Comparison of ENCODE assay signal across 18 cellular contexts in genomic region chr13:24506698-24507335, GRCh38. TPM values are rescaled to one million over a fixed set of nuclear protein-coding genes. Genes with fewer than 3 reads are reported as not detected.
DNase-seq lines count a peak whose midpoint lies in the region; ATAC-seq, FAIRE-seq and TF ChIP-seq lines count a peak whose summit lies in the region.
"Had no signal": no experiment of that assay in that cellular context is flagged by ENCODE, and none has a peak within 500 bp of the region (broad histone marks: within the 10 kb centered on the region; RNA-seq: fewer than 3 reads in every experiment).

No MANE protein-coding gene starts in this region.

- H3K36me3 ChIP-seq in HepG2 (replicated peaks in 1 of 2; ENCODE audit: control insufficient read depth in 1 of 2, insufficient read depth in 2 of 2, low read length in 2 of 2) (peaks cover 5 to 17% of the 10 kb centered on the region in 2 experiments; a peak in 4 of 5 replicates), right lobe of liver (peaks cover 0 to 3% (median 0%) of the 10 kb centered on the region in 4 donors), kidney (ENCODE audit: control insufficient read depth in 1 of 2, insufficient read depth in 2 of 2, low read length in 2 of 2) (peaks cover 0 to 2% of the 10 kb centered on the region in 2 donors)

- TF ChIP-seq EP300 in HepG2 (IDR thresholded peaks at IDR 0.05; ENCODE audit: low read depth in 2 of 2, low read length in 2 of 2) (no peak), HepG2 (CRISPR knock-in tag; IDR thresholded peaks at IDR 0.05; ENCODE audit: borderline replicate concordance) (no peak)

- H3K4me3 Mint-ChIP-seq in stimulated activated effector memory CD8-positive, alpha-beta T cell treated with anti-CD3 and anti-CD28 coated beads, Interleukin-12 subunit alpha, Interleukin-12 subunit beta, amount 100 ng/mL, for 72 hours, result no peak overlapping the region
- H3K4me3 Mint-ChIP-seq: CD8-positive, alpha-beta memory T cell; HFFc6 had no signal

- DNase-seq in HepG2 (ENCODE audit: low spot score) (no peak), right lobe of liver (no peak), kidney (peak; percentile 70), DMS 273 treated with DMSO at 0.1 percent for 48 hours (lab: John Stamatoyannopoulos, UW) (no peak), GM12891 (ENCODE audit: insufficient read length, low spot score) (no peak)
- no peak for DNase-seq in stimulated activated effector memory CD8-positive, alpha-beta T cell treated with anti-CD3 and anti-CD28 coated beads, Interleukin-12 subunit alpha, Interleukin-12 subunit beta, amount 100 ng/mL, for 72 hours (ENCODE audit: low spot score in 2 of 2)
- DNase-seq: 8988T; CD8-positive, alpha-beta memory T cell; COR-L47; GDM1; GM23248; HFFc6; IMR-90; KBM-7 had no signal

- POLR2A ChIA-PET in HepG2 (lab: Yijun Ruan, JAX), result no interaction called here

- H3K9me3 ChIP-seq in HepG2 (ENCODE audit: low read length) (no peaks in the 10 kb centered on the region), right lobe of liver (no peaks in the 10 kb centered on the region), kidney (ENCODE audit: control insufficient read depth in 1 of 2, low read length in 2 of 2) (no peaks in the 10 kb centered on the region)

- H2AFZ ChIP-seq in HepG2 (ENCODE audit: low read length), result no peak overlapping the region
- H2AFZ ChIP-seq: GM23248 had no signal

- peaks cover 63% of the 10 kb centered on the region for H3K79me2 ChIP-seq in HepG2 (ENCODE audit: insufficient read depth, low read length)

- no peak for FAIRE-seq in HepG2 (lab: Jason Lieb, UNC)
- no peak for FAIRE-seq in kidney (lab: Jason Lieb, UNC)
- FAIRE-seq in GM12891 (lab: Jason Lieb, UNC), result no peak
- FAIRE-seq: H54 had no signal

- H3K36me3 Mint-ChIP-seq in stimulated activated effector memory CD8-positive, alpha-beta T cell treated with anti-CD3 and anti-CD28 coated beads, Interleukin-12 subunit alpha, Interleukin-12 subunit beta, amount 100 ng/mL, for 72 hours, result peaks cover 51% of the 10 kb centered on the region

- H3K27ac ChIP-seq in HepG2 (ENCODE audit: extremely low read length, insufficient read depth, low read length) (no peak overlapping the region), right lobe of liver (no peak overlapping the region), kidney (ENCODE audit: low read depth in 2 of 2, low read length in 2 of 2) (no peak overlapping the region)
- H3K27ac ChIP-seq: BLaER1, GM23248 had no signal

- no TSS peak for BruUV-seq in HepG2 (replicated peaks; lab: Mats Ljungman, UMichigan)

- ATAC-seq in HepG2 (no peak; the same call in 2 of the 3 replicates), right lobe of liver (no peak), GM21723 (IDR thresholded peaks at IDR 0.05; ENCODE audit: unreplicated experiment) (no peak)
- no peak for ATAC-seq in stimulated activated effector memory CD8-positive, alpha-beta T cell treated with anti-CD3 and anti-CD28 coated beads, Interleukin-12 subunit alpha, Interleukin-12 subunit beta, amount 100 ng/mL, for 72 hours
- ATAC-seq: HCT116 had no signal

- H3K9me3 Mint-ChIP-seq in stimulated activated effector memory CD8-positive, alpha-beta T cell treated with anti-CD3 and anti-CD28 coated beads, Interleukin-12 subunit alpha, Interleukin-12 subunit beta, amount 100 ng/mL, for 72 hours, result no peaks in the 10 kb centered on the region
- H3K9me3 Mint-ChIP-seq: CD8-positive, alpha-beta memory T cell; HFFc6 had no signal

- CTCF ChIA-PET in HepG2 (lab: Yijun Ruan, JAX; ENCODE audit: low intra/inter-chr PET ratio, low total read pairs), result no interaction called here

- in situ Hi-C loops in HepG2 (cut with HindIII; ENCODE audit: extremely low pct_ligation_motif_present, low pct_unique_long_range_greater_than_20kb), result no loop called here

- intact Hi-C loops in HepG2 (cut with micrococcal nuclease; ENCODE audit: unreplicated experiment), result no loop called here
- intact Hi-C loops in right lobe of liver (cut with DNase I), result no loop called here
- intact Hi-C loops in kidney (cut with DNase I), result no loop called here

- H3K9ac ChIP-seq in HepG2 (ENCODE audit: insufficient read depth, low read depth, low read length) (no peak overlapping the region), kidney (ENCODE audit: low read length in 2 of 2) (no peak overlapping the region)
- H3K9ac ChIP-seq: BLaER1, GM23248 had no signal

- no peak overlapping the region for H3K4me2 ChIP-seq in HepG2 (ENCODE audit: low read depth, low read length)
- H3K4me2 ChIP-seq: BLaER1 had no signal

- peaks cover 36% of the 10 kb centered on the region for H3K4me1 Mint-ChIP-seq in stimulated activated effector memory CD8-positive, alpha-beta T cell treated with anti-CD3 and anti-CD28 coated beads, Interleukin-12 subunit alpha, Interleukin-12 subunit beta, amount 100 ng/mL, for 72 hours

- H4K20me1 ChIP-seq in HepG2 (ENCODE audit: insufficient read depth, low read length), result 0 out of 2 replicates have a peak, but pooled peaks cover 6% of the 10 kb centered on the region

- TF ChIP-seq POLR2A in HepG2 (IDR thresholded peaks at IDR 0.05; ENCODE audit: insufficient read depth in 1 of 2, low read depth in 2 of 2, low read length in 2 of 2) (no peak), right lobe of liver (IDR thresholded peaks at IDR 0.05) (no peak), GM12891 (IDR thresholded peaks at IDR 0.05; ENCODE audit: low read depth, low read length) (no peak)

- 97% methylated on average over 14 of the region's 50 CpGs for WGBS in HepG2 (ENCODE audit: low lambda C conversion rate)
- no CpG with 5 or more reads among the region's 50 CpGs for WGBS in right lobe of liver (ENCODE audit: insufficient coverage, low coverage, low lambda C conversion rate, missing lambda C conversion rate)

- H3K4me1 ChIP-seq in HepG2 (ENCODE audit: insufficient read depth, low read length) (peaks cover 36% of the 10 kb centered on the region), right lobe of liver (peaks cover 0 to 31% (median 1%) of the 10 kb centered on the region in 4 donors), kidney (ENCODE audit: control insufficient read depth in 1 of 2, insufficient read depth in 1 of 2, low read depth in 1 of 2, low read length in 2 of 2) (peaks cover 5% of the 10 kb centered on the region in 2 donors)

- no peak for TF ChIP-seq RAD21 in HepG2 (CRISPR knock-in tag; IDR thresholded peaks at IDR 0.05)

- TF ChIP-seq CTCF in HepG2 (CRISPR knock-in tag; IDR thresholded peaks at IDR 0.05), result no peak
- TF ChIP-seq CTCF in right lobe of liver (IDR thresholded peaks at IDR 0.05), result no peak
- no peak for TF ChIP-seq CTCF in kidney (IDR thresholded peaks at IDR 0.05; ENCODE audit: borderline replicate concordance, extremely low read depth, insufficient read depth)

- H3K27me3 ChIP-seq in HepG2 (ENCODE audit: control insufficient read depth in 1 of 2, insufficient read depth in 2 of 2, low read length in 2 of 2) (no peaks in the 10 kb centered on the region; a peak in 1 of 5 replicates), right lobe of liver (no peaks in the 10 kb centered on the region)
- H3K27me3 ChIP-seq: BLaER1 had no signal

- H3K27ac Mint-ChIP-seq in stimulated activated effector memory CD8-positive, alpha-beta T cell treated with anti-CD3 and anti-CD28 coated beads, Interleukin-12 subunit alpha, Interleukin-12 subunit beta, amount 100 ng/mL, for 72 hours, result peak overlapping the region; percentile 91
- H3K27ac Mint-ChIP-seq: HFFc6 had no signal

- H3K4me3 ChIP-seq in HepG2 (replicated peaks in 1 of 3; ENCODE audit: insufficient read depth in 1 of 3, low read depth in 2 of 3, low read length in 3 of 3) (no peak overlapping the region), right lobe of liver (no peak overlapping the region), kidney (ENCODE audit: low read length in 2 of 2) (no peak overlapping the region)
- H3K4me3 ChIP-seq: BLaER1, GM23248 had no signal

TF ChIP-seq in HepG2, 621 proteins besides CTCF, POLR2A, EP300 and RAD21:
- TF ChIP-seq ZNF143 (CRISPR knock-in tag; IDR thresholded peaks at IDR 0.05) (no peak), RBFOX2 (IDR thresholded peaks at IDR 0.05; ENCODE audit: low read depth, low read length) (peak; percentile 53), HHEX (CRISPR knock-in tag; IDR thresholded peaks at IDR 0.05) (no peak), AGO2 (optimal IDR thresholded peaks at IDR 0.05; ENCODE audit: low read depth, low read length) (peak; percentile 65), ZNF230 (CRISPR knock-in tag; IDR thresholded peaks at IDR 0.05) (no peak)

TF ChIP-seq in GM12891, 5 proteins besides CTCF, POLR2A, EP300 and RAD21:
- no peak for TF ChIP-seq PAX5 (IDR thresholded peaks at IDR 0.05; ENCODE audit: insufficient read depth, low read length, severe bottlenecking)
- TF ChIP-seq POU2F2 (IDR thresholded peaks at IDR 0.05; ENCODE audit: low read depth, low read length), result no peak
TF ChIP-seq in GM12891: peak in this region for 0.

RNA-seq across cellular contexts. Expression of gene PARP4, which starts 5.8 kb away (rescaled TPM):
- total RNA-seq in HepG2 (2016; rRNA removed; fragmentation: Illumina TruSeq; extraction: Trizol) (42.6 and 66.0 TPM in 2 replicates), right lobe of liver (10 to 100 TPM; 23.0 to 41.2 (median 36.5) TPM), kidney (95.1 TPM)
- total RNA-seq in HepG2 (2016; cell fraction: cytosol; rRNA removed; fragmentation: Illumina TruSeq; extraction: Trizol; ENCODE audit: low read depth), result 6.9 and 7.5 TPM in 2 replicates
- total RNA-seq in HepG2 (2016; cell fraction: insoluble cytoplasmic fraction; rRNA removed; fragmentation: Illumina TruSeq; extraction: Trizol), result 42.5 and 60.1 TPM in 2 replicates
- 11.9 and 14.2 TPM in 2 replicates for total RNA-seq in HepG2 (2016; cell fraction: membrane; rRNA removed; fragmentation: Illumina TruSeq; extraction: Trizol)
- total RNA-seq in HepG2 (2016; cell fraction: nucleus; rRNA removed; fragmentation: Illumina TruSeq; extraction: Trizol), result 39.9 and 41.3 TPM in 2 replicates
- polyA plus RNA-seq in HepG2 (2011; rRNA removed) (40.5 and 41.2 TPM in 2 replicates), kidney (ENCODE audit: insufficient read depth, low read depth, low replicate concordance) (13.9 TPM)
- 26.6 and 37.6 TPM in 2 replicates for polyA plus RNA-seq in HepG2 (2011; cell fraction: cytosol; rRNA removed)
- 50.5 and 50.9 TPM in 2 replicates for polyA plus RNA-seq in HepG2 (2011; cell fraction: nucleus; rRNA removed)
- 31.7 and 34.6 TPM in 2 replicates for polyA plus RNA-seq in HepG2 (2012)
- 0.78 and 1.1 TPM in 2 replicates for polyA plus RNA-seq in HepG2 (2016; cell fraction: cytosol; fragmentation: Illumina TruSeq; extraction: Trizol; ENCODE audit: low read depth)
- polyA plus RNA-seq in HepG2 (2016; cell fraction: insoluble cytoplasmic fraction; fragmentation: Illumina TruSeq; extraction: Trizol; ENCODE audit: low read depth), result 35.1 and 36.9 TPM in 2 replicates
- 2.5 and 3.1 TPM in 2 replicates for polyA plus RNA-seq in HepG2 (2016; cell fraction: membrane; fragmentation: Illumina TruSeq; extraction: Trizol; ENCODE audit: low read depth)
- polyA plus RNA-seq in HepG2 (2016; cell fraction: nucleus; fragmentation: Illumina TruSeq; extraction: Trizol; ENCODE audit: insufficient read depth, low read depth), result 27.5 and 31.1 TPM in 2 replicates
- 62.2 and 74.0 TPM in 2 replicates for polyA minus RNA-seq in HepG2 (2011; rRNA and poly(A)+ RNA removed; ENCODE audit: low replicate concordance)
- 41.5 and 47.8 TPM in 2 replicates for polyA minus RNA-seq in HepG2 (2011; cell fraction: cytosol; rRNA and poly(A)+ RNA removed)
- polyA minus RNA-seq in HepG2 (2011; cell fraction: nucleus; rRNA and poly(A)+ RNA removed), result 88.5 and 130 TPM in 2 replicates
- 27.5 TPM for polyA plus RNA-seq in GM12891 (2012; ENCODE audit: low read depth, missing spikeins)
